8 cellular contexts compared by ENCODE assay signal in genomic region chr6:7313505-7314165, GRCh38. TPM values are rescaled to one million over a fixed set of nuclear protein-coding genes. Genes with fewer than 3 reads are reported as not detected.
DNase-seq lines count a peak whose midpoint lies in the region; ATAC-seq and TF ChIP-seq lines count a peak whose summit lies in the region.

No MANE protein-coding gene starts in this region.

- DNase-seq in AG04450 (ENCODE audit: low read depth, low spot score) (no peak), UCSD-AML1 (lab: John Stamatoyannopoulos, UW; ENCODE audit: unreplicated experiment) (no peak)
- DNase-seq in central memory CD8-positive, alpha-beta T cell (ENCODE audit: low spot score in 2 of 2): no peak
- DNase-seq in naive thymus-derived CD8-positive, alpha-beta T cell: no peak

- CTCF ChIA-PET in AG04450 (lab: Charles Lee): interaction anchor here (0.6 to 1.4 kb wide), 2 partner anchors 589 to 637 kb away, joined by 3 read pairs; no protein-coding TSS in a partner anchor

- H3K36me3 Mint-ChIP-seq in IgD-negative memory B cell: peaks cover 2% of the 10 kb centered on the region
- peaks cover 16% of the 10 kb centered on the region for H3K36me3 Mint-ChIP-seq in central memory CD8-positive, alpha-beta T cell (ENCODE audit: insufficient read depth)
- H3K36me3 Mint-ChIP-seq in naive thymus-derived CD8-positive, alpha-beta T cell: peaks cover 0 to 16% (median 7%) of the 10 kb centered on the region in 3 donors

- ATAC-seq in central memory CD8-positive, alpha-beta T cell (replicated peaks; ENCODE audit: extremely low read depth, poor library complexity, severe bottlenecking): no peak
- no peak for ATAC-seq in naive thymus-derived CD8-positive, alpha-beta T cell
- ATAC-seq in GM21367 (IDR thresholded peaks at IDR 0.05; ENCODE audit: unreplicated experiment) (no peak), GM21825 (IDR thresholded peaks at IDR 0.05; ENCODE audit: unreplicated experiment) (no peak)
- no peak for ATAC-seq in activated CD4-positive, CD25-positive, alpha-beta regulatory T cell treated with anti-CD3 and anti-CD28 coated beads, Interleukin-2, amount 50 U/mL, for 24 hours

- H3K4me1 Mint-ChIP-seq in IgD-negative memory B cell: peaks cover 24 to 37% (median 28%) of the 10 kb centered on the region in 3 donors
- H3K4me1 Mint-ChIP-seq in central memory CD8-positive, alpha-beta T cell: peaks cover 28% of the 10 kb centered on the region
- peaks cover 15 to 52% (median 35%) of the 10 kb centered on the region in 4 donors for H3K4me1 Mint-ChIP-seq in naive thymus-derived CD8-positive, alpha-beta T cell

- H3K4me3 ChIP-seq in AG04450 (ENCODE audit: low read depth, low read length): peak overlapping the region; percentile 98

- peak overlapping the region; percentile 73 to 93 (median 90) for H3K27ac Mint-ChIP-seq in IgD-negative memory B cell
- peak overlapping the region; percentile 97 for H3K27ac Mint-ChIP-seq in central memory CD8-positive, alpha-beta T cell (ENCODE audit: low read depth)
- H3K27ac Mint-ChIP-seq in naive thymus-derived CD8-positive, alpha-beta T cell: peak overlapping the region; percentile 85 to 95 (median 93)

- no peaks in the 10 kb centered on the region for H3K27me3 ChIP-seq in AG04450 (ENCODE audit: control insufficient read depth, insufficient read depth, low read length)

- POLR2A ChIA-PET in AG04450 (lab: Yijun Ruan, JAX): interaction anchor here (0.5 kb wide), 1 partner anchor 77 kb away, joined by 3 read pairs; no protein-coding TSS in a partner anchor
- POLR2A ChIA-PET in naive thymus-derived CD8-positive, alpha-beta T cell (lab: Charles Lee): interaction anchor here (1.0 to 2.5 kb wide), 2 partner anchors 76 to 276 kb away, joined by 6 to 11 read pairs; partner anchors contain the start of genes CAGE1, RIOK1 and SNRNP48

- peaks cover 3% of the 10 kb centered on the region; the same call in 1 of the 2 replicates for H3K9me3 ChIP-seq in AG04450 (ENCODE audit: control insufficient read depth, insufficient read depth, low read length)

- no peaks in the 10 kb centered on the region for H3K27me3 Mint-ChIP-seq in IgD-negative memory B cell
- no peaks in the 10 kb centered on the region for H3K27me3 Mint-ChIP-seq in central memory CD8-positive, alpha-beta T cell
- H3K27me3 Mint-ChIP-seq in naive thymus-derived CD8-positive, alpha-beta T cell: no peaks in the 10 kb centered on the region

- no peak for TF ChIP-seq CTCF in AG04450 (IDR thresholded peaks at IDR 0.05; ENCODE audit: low read depth, low read length)

- H3K4me3 Mint-ChIP-seq in IgD-negative memory B cell: peak overlapping the region; percentile 93 to 98 (median 96)
- peak overlapping the region; percentile 99 for H3K4me3 Mint-ChIP-seq in central memory CD8-positive, alpha-beta T cell
- peak overlapping the region; percentile 90 to 98 (median 96) for H3K4me3 Mint-ChIP-seq in naive thymus-derived CD8-positive, alpha-beta T cell

- peak overlapping the region; percentile 93 for H3K27ac ChIP-seq in AG04450 (ENCODE audit: low read depth, low read length)

- no peaks in the 10 kb centered on the region for H3K9me3 Mint-ChIP-seq in IgD-negative memory B cell
- no peaks in the 10 kb centered on the region for H3K9me3 Mint-ChIP-seq in central memory CD8-positive, alpha-beta T cell
- H3K9me3 Mint-ChIP-seq in naive thymus-derived CD8-positive, alpha-beta T cell: no peaks in the 10 kb centered on the region

RNA-seq across cellular contexts. Expression of gene SSR1, which starts 0.6 kb away (rescaled TPM):
- 257 and 375 TPM in 2 replicates for polyA plus RNA-seq in AG04450 (2011; rRNA removed)
- polyA minus RNA-seq in AG04450 (2011; rRNA and poly(A)+ RNA removed): 109 and 181 TPM in 2 replicates
- polyA plus RNA-seq in IgD-negative memory B cell: 125 TPM
- total RNA-seq in naive thymus-derived CD8-positive, alpha-beta T cell: 100 to 1,000 TPM in 1 of 2 experiments, 10 to 100 TPM in 1; 97.5 to 112 TPM
- polyA plus RNA-seq in naive thymus-derived CD8-positive, alpha-beta T cell: 100 to 1,000 TPM; 136 to 159 (median 156) TPM
